Comparison of ENCODE assay signal across 11 cellular contexts in genomic region chr2:239303711-239304532, GRCh38.
A peak's percentile ranks its signal among the peaks of the same experiment; 100 is the strongest.
DNase-seq lines count a peak whose midpoint lies in the region; ATAC-seq, FAIRE-seq and TF ChIP-seq lines count a peak whose summit lies in the region.
"Had no signal": no experiment of that assay in that cellular context is flagged by ENCODE, and none has a peak within 500 bp of the region (broad histone marks: within the 10 kb centered on the region; RNA-seq: fewer than 3 reads in every experiment).

No MANE protein-coding gene starts in this region.

- H3K79me1 ChIP-seq in H1 (ENCODE audit: low read depth, low read length), result peaks cover 12% of the 10 kb centered on the region; the same call in 1 of the 2 replicates

- H3K4me3 ChIP-seq in H1 (ENCODE audit: extremely low read depth in 1 of 4, insufficient read depth in 2 of 4, low read depth in 3 of 4, low read length in 4 of 4), result no peak overlapping the region
- H3K4me3 ChIP-seq: SK-N-MC, tibial artery had no signal

- no peak overlapping the region for H3K9ac ChIP-seq in H1 (replicated peaks in 1 of 4; ENCODE audit: extremely low read depth in 1 of 4, low read depth in 3 of 4, low read length in 3 of 4)

- H4K20me1 ChIP-seq in H1 (replicated peaks in 1 of 2; ENCODE audit: control insufficient read depth in 1 of 2, insufficient read depth in 2 of 2, low read length in 2 of 2), result peaks cover 8 to 9% of the 10 kb centered on the region in 2 experiments

- intact Hi-C loops in activated CD4-positive, alpha-beta T cell treated with anti-CD3 and anti-CD28 coated beads, Interleukin-2, amount 10 ng/mL, durations not matched to agents 24 days and 14 days (cut with micrococcal nuclease), result no loop called here

- no peaks in the 10 kb centered on the region for H3K23me2 ChIP-seq in H1 (ENCODE audit: low read depth, low read length)

- H3K27me3 ChIP-seq in H1 (replicated peaks in 1 of 4; ENCODE audit: control insufficient read depth in 3 of 4, extremely low read depth in 1 of 4, insufficient read depth in 3 of 4, low read length in 3 of 4), result no peaks in the 10 kb centered on the region
- H3K27me3 ChIP-seq: tibial artery had no signal

- TF ChIP-seq EP300 in H1 (IDR thresholded peaks at IDR 0.05; ENCODE audit: borderline replicate concordance in 1 of 2, low read depth in 2 of 2, low read length in 2 of 2), result no peak

- H4K91ac ChIP-seq in H1 (replicated peaks; ENCODE audit: insufficient read length, low read length), result no peak overlapping the region

- TF ChIP-seq RAD21 in H1 (IDR thresholded peaks at IDR 0.05 in 1 of 2, conservative IDR thresholded peaks at IDR 0.05 in 1 of 2; ENCODE audit: low read depth in 2 of 2, low read length in 2 of 2), result no peak

- no peak for TF ChIP-seq POLR2A in H1 (IDR thresholded peaks at IDR 0.05; ENCODE audit: control extremely low read depth in 1 of 2, low read depth in 2 of 2, low read length in 2 of 2)

- H3K27ac Mint-ChIP-seq in activated CD4-positive, alpha-beta T cell treated with anti-CD3 and anti-CD28 coated beads, Interleukin-2, amount 10 ng/mL, durations not matched to agents 24 days and 14 days, result no peak overlapping the region
- H3K27ac Mint-ChIP-seq in stimulated activated naive B cell treated with anti-CD40 and anti-IgM and Interleukin-4, amounts not matched to agents 10 μg/mL and 1 μg/mL and 100 μg/mL, for 72 hours, result peak overlapping the region; percentile 26

- H3K56ac ChIP-seq in H1 (replicated peaks; ENCODE audit: insufficient read length, low read depth, low read length), result no peak overlapping the region

- peak; percentile 57 for DNase-seq in activated CD4-positive, alpha-beta T cell treated with anti-CD3 and anti-CD28 coated beads, Interleukin-2, amount 10 ng/mL, durations not matched to agents 24 days and 14 days
- no peak for DNase-seq in activated CD4-positive, alpha-beta T cell treated with anti-CD3 and anti-CD28 coated beads for 1 hour
- DNase-seq in H1 (ENCODE audit: low read depth in 1 of 2, low spot score in 2 of 2), result no peak
- no peak for DNase-seq in stimulated activated naive B cell treated with anti-CD40 and anti-IgM and Interleukin-4, amounts not matched to agents 10 μg/mL and 1 μg/mL and 100 μg/mL, for 72 hours
- DNase-seq in T-helper 9 cell, result no peak
- DNase-seq in HuH-7.5 (ENCODE audit: low spot score), result no peak
- DNase-seq: cerebellar nuclear complex had no signal

- no peak overlapping the region for H2BK12ac ChIP-seq in H1 (ENCODE audit: low read depth, low read length)

- 0 out of 2 replicates have a peak overlapping the region, but pooled peaks have one; percentile 39 for H2AK5ac ChIP-seq in H1 (ENCODE audit: low read depth, low read length)

- H2BK20ac ChIP-seq in H1 (ENCODE audit: low read length), result no peak overlapping the region

- no peak overlapping the region for H2AFZ ChIP-seq in H1 (ENCODE audit: low read length)

- no peaks in the 10 kb centered on the region for H3K9me3 ChIP-seq in H1 (ENCODE audit: insufficient read depth in 2 of 2, low read depth in 1 of 2, low read length in 1 of 2)
- H3K9me3 ChIP-seq: tibial artery had no signal

- no peak overlapping the region for H2BK15ac ChIP-seq in H1 (ENCODE audit: low read length)

- no peaks in the 10 kb centered on the region for H3K36me3 ChIP-seq in H1 (ENCODE audit: control insufficient read depth in 2 of 4, insufficient read depth in 4 of 4, low read length in 3 of 4)
- H3K36me3 ChIP-seq: tibial artery had no signal

- no peak overlapping the region for H3K4ac ChIP-seq in H1 (replicated peaks; ENCODE audit: insufficient read length, low read depth, low read length)

- no peak overlapping the region for H3K4me3 Mint-ChIP-seq in activated CD4-positive, alpha-beta T cell treated with anti-CD3 and anti-CD28 coated beads, Interleukin-2, amount 10 ng/mL, durations not matched to agents 24 days and 14 days
- peak overlapping the region in 1 of 2 donors; percentile 25 for H3K4me3 Mint-ChIP-seq in stimulated activated naive B cell treated with anti-CD40 and anti-IgM and Interleukin-4, amounts not matched to agents 10 μg/mL and 1 μg/mL and 100 μg/mL, for 72 hours

- no peak overlapping the region for H4K5ac ChIP-seq in H1 (ENCODE audit: insufficient read length, low read depth, low read length)

- H3K23ac ChIP-seq in H1 (ENCODE audit: insufficient read length), result no peak overlapping the region

- H2BK5ac ChIP-seq in H1 (ENCODE audit: low read depth, low read length), result no peak overlapping the region; the same call in 1 of the 2 replicates

- H3K9me3 Mint-ChIP-seq in activated CD4-positive, alpha-beta T cell treated with anti-CD3 and anti-CD28 coated beads, Interleukin-2, amount 10 ng/mL, durations not matched to agents 24 days and 14 days, result no peaks in the 10 kb centered on the region
- H3K9me3 Mint-ChIP-seq in stimulated activated naive B cell treated with anti-CD40 and anti-IgM and Interleukin-4, amounts not matched to agents 10 μg/mL and 1 μg/mL and 100 μg/mL, for 72 hours, result no peaks in the 10 kb centered on the region

- no peak overlapping the region for H3K14ac ChIP-seq in H1 (ENCODE audit: insufficient read length)

- H4K8ac ChIP-seq in H1 (ENCODE audit: extremely low read depth, insufficient read depth, low read length), result peak overlapping the region; percentile 22; the same call in 1 of the 2 replicates

- H3K36me3 Mint-ChIP-seq in activated CD4-positive, alpha-beta T cell treated with anti-CD3 and anti-CD28 coated beads, Interleukin-2, amount 10 ng/mL, durations not matched to agents 24 days and 14 days (ENCODE audit: low read depth), result no peaks in the 10 kb centered on the region
- H3K36me3 Mint-ChIP-seq in stimulated activated naive B cell treated with anti-CD40 and anti-IgM and Interleukin-4, amounts not matched to agents 10 μg/mL and 1 μg/mL and 100 μg/mL, for 72 hours, result peaks cover 5 to 27% of the 10 kb centered on the region in 2 donors

- no peak for FAIRE-seq in H1 (lab: Jason Lieb, UNC)

- whole genome bisulfite sequencing in H1 (ENCODE audit: extremely low coverage in 1 of 2, insufficient coverage in 1 of 2, insufficient read length in 1 of 2, insufficient replicate concordance in 2 of 2, low coverage in 1 of 2, low lambda C conversion rate in 2 of 2, missing lambda C conversion rate in 1 of 2), 2 experiments, result 92% methylated on average over 21 of the region's 21 CpGs; no CpG with 5 or more reads in 1 of the 2 experiments

- peaks cover 0 to 94% of the 10 kb centered on the region in 2 experiments; a peak in 2 of 4 replicates for H3K79me2 ChIP-seq in H1 (ENCODE audit: control insufficient read depth in 1 of 2, insufficient read depth in 2 of 2, low read length in 2 of 2)

- H3K4me1 ChIP-seq in H1 (replicated peaks in 1 of 4; ENCODE audit: control insufficient read depth in 3 of 4, insufficient read depth in 4 of 4, low read length in 3 of 4), result peaks cover 0 to 22% (median 9%) of the 10 kb centered on the region in 4 experiments; a peak in 5 of 7 replicates

- ATAC-seq in HG03159 (IDR thresholded peaks at IDR 0.05; ENCODE audit: unreplicated experiment) (peak; percentile 53), HG02852 (IDR thresholded peaks at IDR 0.05; ENCODE audit: unreplicated experiment) (no peak)
- ATAC-seq in stimulated activated naive B cell treated with anti-CD40 and anti-IgM and Interleukin-4, amounts not matched to agents 10 μg/mL and 1 μg/mL and 100 μg/mL, for 72 hours (replicated peaks), result peak; percentile 70 to 78

- POLR2A ChIA-PET in H1 (lab: Charles Lee; ENCODE audit: partially characterized antibody), result interaction anchor here (0.8 to 1.4 kb wide), 5 partner anchors 12 to 97 kb away, joined by 3 to 4 read pairs (median 3); partner anchors contain the start of gene HDAC4

- H3K18ac ChIP-seq in H1 (ENCODE audit: extremely low read depth, low read length), result no peak overlapping the region

- H3K27ac ChIP-seq in H1 (ENCODE audit: low read depth, low read length), result no peak overlapping the region; the same call in 1 of the 2 replicates
- H3K27ac ChIP-seq: SK-N-MC, tibial artery had no signal

- no peak overlapping the region for H2BK120ac ChIP-seq in H1 (replicated peaks; ENCODE audit: low read depth, low read length)

- no peaks in the 10 kb centered on the region for H3K27me3 Mint-ChIP-seq in activated CD4-positive, alpha-beta T cell treated with anti-CD3 and anti-CD28 coated beads, Interleukin-2, amount 10 ng/mL, durations not matched to agents 24 days and 14 days
- no peaks in the 10 kb centered on the region for H3K27me3 Mint-ChIP-seq in stimulated activated naive B cell treated with anti-CD40 and anti-IgM and Interleukin-4, amounts not matched to agents 10 μg/mL and 1 μg/mL and 100 μg/mL, for 72 hours

- CTCF ChIA-PET in H1 (lab: Charles Lee; ENCODE audit: partially characterized antibody), result interaction anchor here (1.2 to 4.6 kb wide), 5 partner anchors 11 to 160 kb away, joined by 3 to 20 read pairs (median 6); no protein-coding TSS in a partner anchor

- peaks cover 33% of the 10 kb centered on the region for H3K4me1 Mint-ChIP-seq in activated CD4-positive, alpha-beta T cell treated with anti-CD3 and anti-CD28 coated beads, Interleukin-2, amount 10 ng/mL, durations not matched to agents 24 days and 14 days
- H3K4me1 Mint-ChIP-seq in stimulated activated naive B cell treated with anti-CD40 and anti-IgM and Interleukin-4, amounts not matched to agents 10 μg/mL and 1 μg/mL and 100 μg/mL, for 72 hours, result peaks cover 39 to 58% of the 10 kb centered on the region in 2 donors

- TF ChIP-seq CTCF in H1 (IDR thresholded peaks at IDR 0.05; ENCODE audit: control extremely low read depth in 1 of 3, insufficient read depth in 1 of 3, low read depth in 1 of 3, low read length in 3 of 3), result no peak

- no peak overlapping the region for H3K4me2 ChIP-seq in H1 (ENCODE audit: insufficient read depth in 1 of 2, low read depth in 2 of 2, low read length in 2 of 2)

TF ChIP-seq in H1, 55 proteins besides CTCF, POLR2A, EP300 and RAD21:
- TF ChIP-seq CBX8 (IDR thresholded peaks at IDR 0.05; ENCODE audit: borderline replicate concordance, low read depth, low read length), result no peak
- no peak for TF ChIP-seq RFX5 (IDR thresholded peaks at IDR 0.05; ENCODE audit: borderline replicate concordance, low read depth, low read length)
